Comparison of ENCODE assay signal across 13 cellular contexts in the genomic region with DNA sequence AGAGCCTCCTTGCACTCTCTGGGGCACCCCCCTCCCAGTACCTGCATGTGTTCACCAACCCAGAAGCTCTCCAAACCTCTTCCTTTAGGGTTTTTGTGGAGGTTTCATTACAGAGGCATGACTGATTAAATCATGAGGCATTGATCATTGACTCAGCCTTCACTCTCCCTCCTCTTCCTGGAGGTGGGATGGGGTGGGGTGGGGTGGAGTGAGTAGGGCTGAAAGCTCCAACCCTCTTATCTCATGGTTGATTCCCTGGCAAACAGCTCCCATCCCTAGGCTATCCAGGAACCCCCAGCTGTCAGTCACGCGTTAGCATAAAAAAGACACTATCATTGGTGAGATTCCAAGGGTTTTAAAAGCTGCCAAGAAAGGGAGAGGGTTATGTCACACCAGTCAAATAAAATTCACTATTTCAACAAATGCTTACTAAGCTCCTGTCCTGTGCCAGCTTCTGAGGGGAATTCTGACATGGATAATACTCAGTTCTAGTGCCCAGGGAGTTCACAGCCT. TPM values are rescaled to one million over a fixed set of nuclear protein-coding genes. Genes with fewer than 3 reads are reported as not detected.
A peak's percentile ranks its signal among the peaks of the same experiment; 100 is the strongest.
DNase-seq lines count a peak whose midpoint lies in the region; TF ChIP-seq lines count a peak whose summit lies in the region.
"Had no signal": no experiment of that assay in that cellular context is flagged by ENCODE, and none has a peak within 500 bp of the region (broad histone marks: within the 10 kb centered on the region; RNA-seq: fewer than 3 reads in every experiment).

No MANE protein-coding gene starts in this region.

- peak overlapping the region; percentile 59 for H3K27ac Mint-ChIP-seq in activated T-cell treated with anti-CD3 and anti-CD28 coated beads, Interleukin-2, amount 50 U/mL, for 24 hours

- peaks cover 59% of the 10 kb centered on the region for H3K4me1 Mint-ChIP-seq in activated T-cell treated with anti-CD3 and anti-CD28 coated beads, Interleukin-2, amount 50 U/mL, for 24 hours (ENCODE audit: low read depth)
- H3K4me1 Mint-ChIP-seq: neural crest cell had no signal

- no peaks in the 10 kb centered on the region for H3K36me3 ChIP-seq in ovary
- H3K36me3 ChIP-seq: ascending aorta, BE2C had no signal

- no peak for TF ChIP-seq POLR2A in ovary (IDR thresholded peaks at IDR 0.05)

- no peak for DNase-seq in activated T-cell treated with anti-CD3 and anti-CD28 coated beads, Interleukin-2, amount 50 U/mL, for 24 hours
- no peak for DNase-seq in activated T-cell treated with anti-CD3 and anti-CD28 coated beads, Interleukin-2, amount 50 U/mL, for 48 hours
- DNase-seq in NCI-H446 (lab: John Stamatoyannopoulos, UW), result peak; percentile 71 to 90
- peak; percentile 51 for DNase-seq in choroid plexus epithelial cell (ENCODE audit: low read depth)
- peak; percentile 53 for DNase-seq in renal cortical epithelial cell (ENCODE audit: low read depth)
- DNase-seq in GM20000 (ENCODE audit: low spot score), result no peak
- no peak for DNase-seq in ovary
- DNase-seq in ecto neural progenitor cell (ENCODE audit: low spot score), result no peak
- DNase-seq: BE2C had no signal

- no peaks in the 10 kb centered on the region for H3K27me3 ChIP-seq in ovary
- H3K27me3 ChIP-seq: ascending aorta, BE2C had no signal

- H3K9me3 Mint-ChIP-seq in activated T-cell treated with anti-CD3 and anti-CD28 coated beads, Interleukin-2, amount 50 U/mL, for 24 hours, result no peaks in the 10 kb centered on the region
- H3K9me3 Mint-ChIP-seq: neural crest cell had no signal

- no peaks in the 10 kb centered on the region for H3K9me3 ChIP-seq in ovary
- H3K9me3 ChIP-seq: ascending aorta, BE2C had no signal

- no peak overlapping the region for H3K4me3 Mint-ChIP-seq in activated T-cell treated with anti-CD3 and anti-CD28 coated beads, Interleukin-2, amount 50 U/mL, for 24 hours
- H3K4me3 Mint-ChIP-seq: neural crest cell had no signal

- H3K27me3 Mint-ChIP-seq in activated T-cell treated with anti-CD3 and anti-CD28 coated beads, Interleukin-2, amount 50 U/mL, for 24 hours, result no peaks in the 10 kb centered on the region

- 56 to 79% (median 69%) methylated on average over 2 of the region's 2 CpGs for WGBS in ovary, 3 donors

- H3K4me1 ChIP-seq in ovary (ENCODE audit: insufficient read depth), result peaks cover 2% of the 10 kb centered on the region
- H3K4me1 ChIP-seq: ascending aorta had no signal

- no peak for TF ChIP-seq EP300 in ovary (IDR thresholded peaks at IDR 0.05)

- TF ChIP-seq CTCF in choroid plexus epithelial cell (conservative IDR thresholded peaks at IDR 0.05; ENCODE audit: low read depth, low read length) (no peak), GM20000 (IDR thresholded peaks at IDR 0.05; ENCODE audit: extremely low read depth, missing control alignments) (no peak), ovary (IDR thresholded peaks at IDR 0.05) (no peak)

- H3K27ac ChIP-seq in ovary, result no peak overlapping the region
- H3K27ac ChIP-seq: ascending aorta, HL-60 had no signal

- H3K36me3 Mint-ChIP-seq in activated T-cell treated with anti-CD3 and anti-CD28 coated beads, Interleukin-2, amount 50 U/mL, for 24 hours (ENCODE audit: low read depth), result no peaks in the 10 kb centered on the region

- intact Hi-C loops in ovary (cut with DNase I), result no loop called here

- H3K4me3 ChIP-seq in choroid plexus epithelial cell (ENCODE audit: low read depth, low read length) (no peak overlapping the region), ovary (no peak overlapping the region)
- H3K4me3 ChIP-seq: ascending aorta had no signal

RNA-seq across cellular contexts. Expression of gene IL24, which starts 7.1 kb away (rescaled TPM):
- total RNA-seq in renal cortical epithelial cell, result not detected in 2 replicates
- 1 to 10 TPM in 1 of 7 donors, under 1 TPM in 1, not detected in 5; 0.72 to 1.8 TPM for total RNA-seq in ovary
- under 1 TPM in 1 of 2 donors, not detected in 1; 0.10 TPM for polyA plus RNA-seq in ovary
- total RNA-seq: ascending aorta, glomerular endothelial cell, neural crest cell had no signal

RNA-seq across cellular contexts. Expression of gene IL20, which starts 24.8 kb away (rescaled TPM):
- total RNA-seq in renal cortical epithelial cell (not detected in 2 replicates), ovary (1 to 10 TPM in 1 of 7 donors, not detected in 6; 2.6 TPM)
- polyA plus RNA-seq in ovary, result under 1 TPM in 1 of 2 donors, not detected in 1; 0.30 TPM
- total RNA-seq: ascending aorta, glomerular endothelial cell, neural crest cell had no signal

RNA-seq across cellular contexts. Expression of gene FCMR, which starts 31.6 kb away (rescaled TPM):
- 0.05 TPM in 1 of 2 replicates, not detected in the other for total RNA-seq in renal cortical epithelial cell
- 1 to 10 TPM in 4 of 7 donors, under 1 TPM in 3; 0.38 to 8.4 (median 1.6) TPM for total RNA-seq in ovary
- polyA plus RNA-seq in ovary, result 1 to 10 TPM; 2.6 to 6.5 TPM
- total RNA-seq: neural crest cell had no signal

RNA-seq across cellular contexts. Expression of gene PIGR, which starts 56.1 kb away (rescaled TPM):
- 3.8 and 15.7 TPM in 2 replicates for total RNA-seq in renal cortical epithelial cell
- total RNA-seq in ovary, result 1 to 10 TPM in 3 of 7 donors, under 1 TPM in 3, not detected in 1; 0.10 to 5.3 (median 1.2) TPM
- under 1 TPM; 0.04 to 0.07 TPM for polyA plus RNA-seq in ovary
- total RNA-seq: glomerular endothelial cell, neural crest cell had no signal

Comparison
In these comparisons a context has a peak if more than half of its experiments do, and no peak if none do; other contexts are left out.
1. DNase-seq: peak in NCI-H446 (2 of 2), choroid plexus epithelial cell (single experiment) and renal cortical epithelial cell (single experiment); none in activated T-cell treated with anti-CD3 and anti-CD28 coated beads, Interleukin-2, amount 50 U/mL, for 24 hours (single experiment), activated T-cell treated with anti-CD3 and anti-CD28 coated beads, Interleukin-2, amount 50 U/mL, for 48 hours (0 of 2), GM20000 (single experiment), ovary (0 of 5) and ecto neural progenitor cell (single experiment).